7 cellular contexts compared by ENCODE assay signal in genomic region chr4:70212752-70213151, GRCh38. TPM values are rescaled to one million over a fixed set of nuclear protein-coding genes. Genes with fewer than 3 reads are reported as not detected.
"Had no signal": no experiment of that assay in that cellular context is flagged by ENCODE, and none has a peak within 500 bp of the region (broad histone marks: within the 10 kb centered on the region; RNA-seq: fewer than 3 reads in every experiment).

No MANE protein-coding gene starts in this region.

RNA-seq across cellular contexts. Expression of gene FDCSP, which starts 13.2 kb away (rescaled TPM):
- total RNA-seq: M059J, OCI-LY7, PC-9, Right ventricle myocardium inferior, RPMI7951, SJCRH30, SK-MEL-5 had no signal

RNA-seq across cellular contexts. Expression of gene ODAM, which starts 17.2 kb away (rescaled TPM):
- total RNA-seq: M059J, OCI-LY7, Right ventricle myocardium inferior, RPMI7951, SJCRH30, SK-MEL-5 had no signal

RNA-seq across cellular contexts. Expression of gene CSN3, which starts 29.6 kb away (rescaled TPM):
- total RNA-seq: M059J, OCI-LY7, PC-9, Right ventricle myocardium inferior, RPMI7951, SJCRH30, SK-MEL-5 had no signal

RNA-seq across cellular contexts. Expression of gene PRR27, which starts 58.7 kb away (rescaled TPM):
- total RNA-seq: M059J, OCI-LY7, PC-9, Right ventricle myocardium inferior, RPMI7951, SJCRH30, SK-MEL-5 had no signal
